Comparison of ENCODE assay signal across 8 cellular contexts in genomic region chr4:3372933-3373465, GRCh38.
DNase-seq lines count a peak whose midpoint lies in the region; ATAC-seq and TF ChIP-seq lines count a peak whose summit lies in the region.

No MANE protein-coding gene starts in this region.

- no TSS peak for BruUV-seq in PC-3 (replicated peaks; lab: Mats Ljungman, UMichigan)

- H3K36me3 ChIP-seq in trophoblast cell (ENCODE audit: control insufficient read depth in 1 of 2, insufficient read depth in 2 of 2, low read length in 2 of 2) (peaks cover 8 to 9% of the 10 kb centered on the region in 2 experiments), PC-3 (ENCODE audit: low read depth, low read length) (no peaks in the 10 kb centered on the region)

- no peak overlapping the region for H3K4ac ChIP-seq in trophoblast cell (ENCODE audit: low read depth, low read length)

- H3K4me2 ChIP-seq in trophoblast cell (ENCODE audit: low read length) (no peak overlapping the region), PC-3 (ENCODE audit: low read length) (no peak overlapping the region)

- H3K36me3 Mint-ChIP-seq in effector memory CD8-positive, alpha-beta T cell (ENCODE audit: insufficient read depth): peaks cover 8% of the 10 kb centered on the region

- H2AK5ac ChIP-seq in trophoblast cell (ENCODE audit: low read length): no peak overlapping the region

- ATAC-seq in GM18867 (IDR thresholded peaks at IDR 0.05; ENCODE audit: unreplicated experiment) (peak; percentile 75), GM19035 (IDR thresholded peaks at IDR 0.05; ENCODE audit: unreplicated experiment) (no peak), HG03354 (IDR thresholded peaks at IDR 0.05; ENCODE audit: poor library complexity, severe bottlenecking, unreplicated experiment) (no peak), PC-3 (no peak)
- peak; percentile 78 for ATAC-seq in effector memory CD8-positive, alpha-beta T cell (replicated peaks)

- H3K79me1 ChIP-seq in trophoblast cell (ENCODE audit: low read length): no peaks in the 10 kb centered on the region

- no peak overlapping the region for H3K23ac ChIP-seq in trophoblast cell (ENCODE audit: low read length)

- no peaks in the 10 kb centered on the region for H3K27me3 ChIP-seq in trophoblast cell (ENCODE audit: insufficient read depth, low read length)
- no peaks in the 10 kb centered on the region for H3K27me3 ChIP-seq in PC-3 (ENCODE audit: low read length)

- H3K9ac ChIP-seq in trophoblast cell (ENCODE audit: low read length) (no peak overlapping the region), PC-3 (ENCODE audit: low read length) (no peak overlapping the region)

- no peak overlapping the region for H2BK120ac ChIP-seq in trophoblast cell (ENCODE audit: insufficient read depth, low read length, poor library complexity)

- no peak overlapping the region for H2BK12ac ChIP-seq in trophoblast cell (ENCODE audit: low read length)

- intact Hi-C loops in PC-3 (cut with micrococcal nuclease): no loop called here

- POLR2A ChIA-PET in PC-3 (lab: Charles Lee; ENCODE audit: unreplicated experiment): no interaction called here

- peaks cover 22 to 38% of the 10 kb centered on the region in 2 donors for H3K4me1 Mint-ChIP-seq in effector memory CD8-positive, alpha-beta T cell (ENCODE audit: low read depth in 2 of 2)

- H3K79me2 ChIP-seq in trophoblast cell (ENCODE audit: control insufficient read depth, insufficient read depth, low read length, poor library complexity): no peaks in the 10 kb centered on the region
- no peaks in the 10 kb centered on the region for H3K79me2 ChIP-seq in PC-3 (ENCODE audit: low read length)

- DNase-seq in Kasumi-1 (lab: John Stamatoyannopoulos, UW) (peak; percentile 86 to 89), trophoblast cell (peak; percentile 22 to 34), DMS53 treated with DMSO at 0.1 percent for 48 hours (lab: John Stamatoyannopoulos, UW; ENCODE audit: unreplicated experiment) (no peak), PC-3 (no peak)
- DNase-seq in effector memory CD8-positive, alpha-beta T cell: peak in 2 of 3 experiments; percentile 16 to 21

- WGBS in trophoblast cell (ENCODE audit: extremely low coverage, insufficient coverage, insufficient read length): no CpG with 5 or more reads among the region's 28 CpGs

- H4K20me1 ChIP-seq in PC-3 (ENCODE audit: low read length): no peaks in the 10 kb centered on the region

- peaks cover 9 to 61% of the 10 kb centered on the region in 2 donors for H3K27me3 Mint-ChIP-seq in effector memory CD8-positive, alpha-beta T cell

- peak overlapping the region in 1 of 2 donors; percentile 57 for H3K4me3 Mint-ChIP-seq in effector memory CD8-positive, alpha-beta T cell

- H3K9me3 ChIP-seq in trophoblast cell (ENCODE audit: insufficient read depth, low read depth, low read length) (peaks cover 5% of the 10 kb centered on the region), PC-3 (ENCODE audit: low read length) (no peaks in the 10 kb centered on the region)

- no peak overlapping the region for H4K8ac ChIP-seq in trophoblast cell (ENCODE audit: low read depth, low read length)

- H3K4me3 ChIP-seq in trophoblast cell (ENCODE audit: low read depth, low read length) (no peak overlapping the region), PC-3 (ENCODE audit: low read length) (no peak overlapping the region)

- H4K91ac ChIP-seq in trophoblast cell (ENCODE audit: low read depth, low read length): no peak overlapping the region

- H3K14ac ChIP-seq in trophoblast cell (ENCODE audit: low read length): no peak overlapping the region

- H3K4me1 ChIP-seq in trophoblast cell (ENCODE audit: control insufficient read depth in 1 of 2, insufficient read depth in 2 of 2, low read length in 2 of 2): no peaks in the 10 kb centered on the region
- peaks cover 4% of the 10 kb centered on the region; the same call in 1 of the 2 replicates for H3K4me1 ChIP-seq in PC-3 (ENCODE audit: insufficient read depth, low read length)

- no peak overlapping the region for H2BK5ac ChIP-seq in trophoblast cell (ENCODE audit: low read depth, low read length, poor library complexity)

- H2AFZ ChIP-seq in trophoblast cell (ENCODE audit: insufficient read depth, low read length, poor library complexity): no peak overlapping the region
- no peak overlapping the region for H2AFZ ChIP-seq in PC-3 (ENCODE audit: low read length)

- no peaks in the 10 kb centered on the region for H3K9me3 Mint-ChIP-seq in effector memory CD8-positive, alpha-beta T cell

- no peak overlapping the region for H3K18ac ChIP-seq in trophoblast cell (ENCODE audit: low read length)

- no peaks in the 10 kb centered on the region for H3F3A ChIP-seq in PC-3 (ENCODE audit: low read length, unreplicated experiment)

- CTCF ChIA-PET in PC-3 (lab: Charles Lee): no interaction called here

- H4K12ac ChIP-seq in trophoblast cell (ENCODE audit: low read depth, low read length): no peak overlapping the region

- H3K27ac Mint-ChIP-seq in effector memory CD8-positive, alpha-beta T cell: no peak overlapping the region

- H3K9me2 ChIP-seq in PC-3 (replicated peaks; ENCODE audit: low read length): no peaks in the 10 kb centered on the region

- no peak overlapping the region for H3K27ac ChIP-seq in trophoblast cell (ENCODE audit: low read depth, low read length)
- H3K27ac ChIP-seq in PC-3 (ENCODE audit: low read length): no peak overlapping the region

- no peak for TF ChIP-seq CTCF in PC-3 (conservative IDR thresholded peaks at IDR 0.05; ENCODE audit: low read depth, low read length)

Comparison
In these comparisons a context has a peak if more than half of its experiments do, and no peak if none do; other contexts are left out.
1. ATAC-seq: peak in GM18867 (single experiment) and effector memory CD8-positive, alpha-beta T cell (single experiment); none in GM19035 (single experiment), HG03354 (single experiment) and PC-3 (single experiment).
2. DNase-seq: peak in Kasumi-1 (2 of 2), effector memory CD8-positive, alpha-beta T cell (2 of 3) and trophoblast cell (2 of 2); none in DMS53 treated with DMSO at 0.1 percent for 48 hours (single experiment) and PC-3 (single experiment).